In the genomic region with DNA sequence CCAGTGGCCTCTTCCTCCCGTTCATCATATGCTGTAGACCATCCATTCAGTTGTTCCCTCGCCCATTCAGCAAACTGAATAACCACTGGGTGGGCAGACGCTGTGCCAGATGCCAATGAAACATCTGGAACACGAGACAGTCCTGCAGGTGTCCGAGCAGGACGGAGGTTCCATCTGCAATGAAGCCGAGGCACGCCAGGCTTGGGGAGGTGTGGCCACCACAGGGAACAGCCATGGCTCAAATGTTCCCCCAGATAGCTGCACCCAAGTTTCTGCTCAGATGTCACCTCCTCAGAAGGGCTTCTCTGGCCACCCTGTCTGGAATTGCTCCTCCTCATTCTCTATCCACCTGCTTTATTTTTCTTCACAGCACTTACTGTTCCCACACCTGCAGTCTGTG, we compare ENCODE assay signal across 1 cellular context.
A peak's percentile ranks its signal among the peaks of the same experiment; 100 is the strongest.
TF ChIP-seq lines count a peak whose summit lies in the region.

No MANE protein-coding gene starts in this region.

TF ChIP-seq in HepG2, 621 proteins besides CTCF, POLR2A, EP300 and RAD21:
- TF ChIP-seq ZNF143 (CRISPR knock-in tag; IDR thresholded peaks at IDR 0.05) (0 out of 2 replicates have a peak, but pooled peaks have one; percentile 15), NAIF1 (CRISPR knock-in tag; IDR thresholded peaks at IDR 0.05; ENCODE audit: borderline replicate concordance) (no peak)
